ENCODE assay signal across 17 cellular contexts in the genomic region with DNA sequence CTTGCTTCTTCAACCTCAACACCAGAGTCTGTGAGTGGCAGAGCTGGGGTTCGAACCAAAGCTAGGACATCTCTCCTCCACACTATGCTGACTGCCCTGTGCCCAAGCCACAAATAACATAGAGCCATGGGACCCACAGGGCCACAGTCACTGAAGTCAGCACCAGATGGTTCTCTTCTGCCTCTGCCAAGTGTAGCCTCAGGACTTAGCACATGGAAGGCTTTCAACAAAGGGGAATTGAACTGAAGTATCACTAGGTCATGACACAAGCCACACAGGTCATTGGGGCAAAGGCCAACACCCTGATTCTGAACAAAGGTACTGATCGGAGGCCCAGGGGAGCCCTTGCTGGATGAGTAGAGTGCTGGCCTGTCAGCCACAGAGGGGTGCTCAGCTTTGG.
DNase-seq lines count a peak whose midpoint lies in the region; ATAC-seq, FAIRE-seq and TF ChIP-seq lines count a peak whose summit lies in the region.
"Had no signal": no experiment of that assay in that cellular context is flagged by ENCODE, and none has a peak within 500 bp of the region (broad histone marks: within the 10 kb centered on the region; RNA-seq: fewer than 3 reads in every experiment).

No MANE protein-coding gene starts in this region.

- H3K9me3 ChIP-seq in A549 = no peaks in the 10 kb centered on the region
- no peaks in the 10 kb centered on the region for H3K9me3 ChIP-seq in HepG2 (ENCODE audit: low read length)
- H3K9me3 ChIP-seq in right atrium auricular region = no peaks in the 10 kb centered on the region
- no peaks in the 10 kb centered on the region for H3K9me3 ChIP-seq in HAP-1

- no peak for ATAC-seq in A549
- no peak for ATAC-seq in WTC11
- ATAC-seq in HepG2 = peak; percentile 6; the same call in 2 of the 3 replicates

- H2AFZ ChIP-seq in HepG2 (ENCODE audit: low read length) = no peak overlapping the region

- POLR2A ChIA-PET in A549 (lab: Yijun Ruan, JAX) (no interaction called here), WTC11 (lab: Charles Lee) (interaction anchor here (0.6 kb wide), 1 partner anchor 47 kb away, joined by 4 read pairs; no protein-coding TSS in a partner anchor), HepG2 (lab: Yijun Ruan, JAX) (interaction anchor here (1.7 to 3.0 kb wide), 3 partner anchors 15 to 102 kb away, joined by 8 to 13 read pairs (median 10); no protein-coding TSS in a partner anchor)

- H3K36me3 Mint-ChIP-seq in WTC11 (no peaks in the 10 kb centered on the region), osteocyte (ENCODE audit: unreplicated experiment) (no peaks in the 10 kb centered on the region)

- H3K4me2 ChIP-seq in A549 = no peak overlapping the region
- peak overlapping the region; percentile 47 for H3K4me2 ChIP-seq in HepG2 (ENCODE audit: low read depth, low read length)

- no peak for TF ChIP-seq EP300 in A549 (IDR thresholded peaks at IDR 0.05)
- peak in 1 of 2 experiments; percentile 61; a peak in 1 of 4 replicates for TF ChIP-seq EP300 in HepG2 (IDR thresholded peaks at IDR 0.05; ENCODE audit: low read depth in 2 of 2, low read length in 2 of 2)
- TF ChIP-seq EP300 in HepG2 (CRISPR knock-in tag; IDR thresholded peaks at IDR 0.05; ENCODE audit: borderline replicate concordance) = 0 out of 2 replicates have a peak, but pooled peaks have one; percentile 27

- intact Hi-C loops in HepG2 (cut with micrococcal nuclease; ENCODE audit: unreplicated experiment) = no loop called here

- no peaks in the 10 kb centered on the region for H4K20me1 ChIP-seq in HepG2 (ENCODE audit: insufficient read depth, low read length)

- H3K27me3 ChIP-seq in HepG2 (ENCODE audit: control insufficient read depth in 1 of 2, insufficient read depth in 2 of 2, low read length in 2 of 2) (no peaks in the 10 kb centered on the region), right atrium auricular region (no peaks in the 10 kb centered on the region), HAP-1 (ENCODE audit: low read depth) (no peaks in the 10 kb centered on the region)

- H3K9ac ChIP-seq in HepG2 (ENCODE audit: insufficient read depth, low read depth, low read length) = peak overlapping the region; percentile 43

- TF ChIP-seq RAD21 in A549 (conservative IDR thresholded peaks at IDR 0.05 in 1 of 2, IDR thresholded peaks at IDR 0.05 in 1 of 2) = no peak
- TF ChIP-seq RAD21 in HepG2 (CRISPR knock-in tag; IDR thresholded peaks at IDR 0.05) = no peak

- H3K9me3 Mint-ChIP-seq in WTC11 (0 out of 2 replicates have a peak, but pooled peaks cover 3% of the 10 kb centered on the region), osteocyte (ENCODE audit: unreplicated experiment) (no peaks in the 10 kb centered on the region)

- in situ Hi-C loops in HepG2 (cut with HindIII; ENCODE audit: extremely low pct_ligation_motif_present, low pct_unique_long_range_greater_than_20kb) = no loop called here
- in situ Hi-C loops in HAP-1 (cut with MboI; ENCODE audit: low sequenced_read_pairs) = no loop called here

- no peak for TF ChIP-seq CTCF in A549 (IDR thresholded peaks at IDR 0.05)
- TF ChIP-seq CTCF in WTC11 (IDR thresholded peaks at IDR 0.05) = no peak
- no peak for TF ChIP-seq CTCF in HepG2 (CRISPR knock-in tag; IDR thresholded peaks at IDR 0.05)
- no peak for TF ChIP-seq CTCF in osteocyte (IDR thresholded peaks at IDR 0.05)
- TF ChIP-seq CTCF in right atrium auricular region (IDR thresholded peaks at IDR 0.05) = no peak

- BruUV-seq in HepG2 (replicated peaks; lab: Mats Ljungman, UMichigan) = no TSS peak

- CTCF ChIA-PET in A549 (lab: Yijun Ruan, JAX) (interaction anchor here (1.4 kb wide), 1 partner anchor 16 kb away, joined by 4 read pairs; no protein-coding TSS in a partner anchor), WTC11 (lab: Charles Lee) (interaction anchor here (1.0 to 1.2 kb wide), 2 partner anchors 14 to 15 kb away, joined by 3 read pairs; no protein-coding TSS in a partner anchor), HepG2 (lab: Yijun Ruan, JAX; ENCODE audit: low intra/inter-chr PET ratio, low total read pairs) (no interaction called here)

- 0 out of 2 replicates have a peak overlapping the region, but pooled peaks have one; percentile 21 for H3K27ac Mint-ChIP-seq in WTC11
- H3K27ac Mint-ChIP-seq in osteocyte (ENCODE audit: unreplicated experiment) = peak overlapping the region; percentile 15

- DNase-seq in A549 (ENCODE audit: low read depth in 1 of 2, low spot score in 1 of 2) = no peak
- no peak for DNase-seq in WTC11 (ENCODE audit: low spot score)
- DNase-seq in HepG2 (ENCODE audit: low spot score) = peak; percentile 42
- DNase-seq in osteocyte (ENCODE audit: extremely low spot score, unreplicated experiment) = no peak
- DNase-seq in right atrium auricular region (ENCODE audit: low spot score) = no peak
- no peak for DNase-seq in HAP-1 (ENCODE audit: low spot score in 2 of 2)
- DNase-seq in activated CD8-positive, alpha-beta memory T cell treated with anti-CD3 and anti-CD28 coated beads, Interleukin-2, amount 50 U/mL, for 48 hours = no peak
- no peak for DNase-seq in NCI-H1436 (lab: John Stamatoyannopoulos, UW)
- DNase-seq: DMS153, EL, GOT3, NCI-H1048, NCI-H146, NCI-H2081, NCI-H510A treated with DMSO at 0.1 percent for 48 hours had no signal

- H3K4me3 ChIP-seq in A549 (no peak overlapping the region), HepG2 (replicated peaks in 1 of 3; ENCODE audit: insufficient read depth in 1 of 3, low read depth in 2 of 3, low read length in 3 of 3) (no peak overlapping the region), right atrium auricular region (no peak overlapping the region), HAP-1 (no peak overlapping the region)

- H3K4me1 ChIP-seq in A549 (peaks cover 36% of the 10 kb centered on the region), HepG2 (ENCODE audit: insufficient read depth, low read length) (peaks cover 69% of the 10 kb centered on the region), right atrium auricular region (peaks cover 0 to 5% of the 10 kb centered on the region in 2 donors), HAP-1 (peaks cover 4% of the 10 kb centered on the region)

- H3K4me3 Mint-ChIP-seq in WTC11 = no peak overlapping the region
- no peak overlapping the region for H3K4me3 Mint-ChIP-seq in osteocyte (ENCODE audit: unreplicated experiment)

- H3K79me2 ChIP-seq in HepG2 (ENCODE audit: insufficient read depth, low read length) = no peaks in the 10 kb centered on the region

- TF ChIP-seq POLR2A in A549 (IDR thresholded peaks at IDR 0.05; ENCODE audit: low read length) (no peak), HepG2 (IDR thresholded peaks at IDR 0.05; ENCODE audit: insufficient read depth in 1 of 2, low read depth in 2 of 2, low read length in 2 of 2) (no peak)

- H3K27me3 Mint-ChIP-seq in WTC11 (ENCODE audit: low read depth) (no peaks in the 10 kb centered on the region; the same call in 1 of the 2 replicates), osteocyte (ENCODE audit: unreplicated experiment) (no peaks in the 10 kb centered on the region)

- peaks cover 39% of the 10 kb centered on the region for H3K4me1 Mint-ChIP-seq in WTC11
- peaks cover 48% of the 10 kb centered on the region for H3K4me1 Mint-ChIP-seq in osteocyte (ENCODE audit: unreplicated experiment)

- H3K27ac ChIP-seq in A549 (peak overlapping the region; percentile 35 to 38; a peak in 4 of 6 replicates), HepG2 (ENCODE audit: extremely low read length, insufficient read depth, low read length) (peak overlapping the region; percentile 56), right atrium auricular region (no peak overlapping the region)

- FAIRE-seq in A549 (lab: Jason Lieb, UNC) (no peak), HepG2 (lab: Jason Lieb, UNC) (peak; percentile 56)
- FAIRE-seq: A204.1, RCC 7860 had no signal

- H3K36me3 ChIP-seq in HepG2 (replicated peaks in 1 of 2; ENCODE audit: control insufficient read depth in 1 of 2, insufficient read depth in 2 of 2, low read length in 2 of 2) = no peaks in the 10 kb centered on the region
- no peaks in the 10 kb centered on the region for H3K36me3 ChIP-seq in right atrium auricular region
- no peaks in the 10 kb centered on the region for H3K36me3 ChIP-seq in HAP-1 (replicated peaks)

- WGBS in A549 (ENCODE audit: missing lambda C conversion rate) = 89% methylated on average over 2 of the region's 2 CpGs
- WGBS in HepG2 (ENCODE audit: low lambda C conversion rate) = 22% methylated on average over 1 of the region's 2 CpGs

TF ChIP-seq in A549, 52 proteins besides CTCF, POLR2A, EP300 and RAD21 (continues in another document):
- TF ChIP-seq RNF2 (IDR thresholded peaks at IDR 0.05; ENCODE audit: borderline replicate concordance, low read depth) (no peak), NFE2L2 (conservative IDR thresholded peaks at IDR 0.05; ENCODE audit: low read length) (no peak), HOXA7 (CRISPR knock-in tag; IDR thresholded peaks at IDR 0.05) (no peak), FOSB (CRISPR knock-in tag; IDR thresholded peaks at IDR 0.05) (no peak)

TF ChIP-seq in WTC11, 78 proteins besides CTCF, POLR2A, EP300 and RAD21 (continues in another document):
- no peak for TF ChIP-seq ETV6 (CRISPR knock-in tag; IDR thresholded peaks at IDR 0.05)
- no peak for TF ChIP-seq ESRRA (CRISPR knock-in tag; IDR thresholded peaks at IDR 0.05; ENCODE audit: borderline replicate concordance)
- no peak for TF ChIP-seq CDX4 (CRISPR knock-in tag; IDR thresholded peaks at IDR 0.05; ENCODE audit: borderline replicate concordance)

TF ChIP-seq in HepG2, 621 proteins besides CTCF, POLR2A, EP300 and RAD21 (continues in another document):
- TF ChIP-seq, protein P1, sequence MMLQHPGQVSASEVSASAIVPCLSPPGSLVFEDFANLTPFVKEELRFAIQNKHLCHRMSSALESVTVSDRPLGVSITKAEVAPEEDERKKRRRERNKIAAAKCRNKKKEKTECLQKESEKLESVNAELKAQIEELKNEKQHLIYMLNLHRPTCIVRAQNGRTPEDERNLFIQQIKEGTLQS (CRISPR knock-in tag; IDR thresholded peaks at IDR 0.05) = no peak
- TF ChIP-seq, protein P2, sequence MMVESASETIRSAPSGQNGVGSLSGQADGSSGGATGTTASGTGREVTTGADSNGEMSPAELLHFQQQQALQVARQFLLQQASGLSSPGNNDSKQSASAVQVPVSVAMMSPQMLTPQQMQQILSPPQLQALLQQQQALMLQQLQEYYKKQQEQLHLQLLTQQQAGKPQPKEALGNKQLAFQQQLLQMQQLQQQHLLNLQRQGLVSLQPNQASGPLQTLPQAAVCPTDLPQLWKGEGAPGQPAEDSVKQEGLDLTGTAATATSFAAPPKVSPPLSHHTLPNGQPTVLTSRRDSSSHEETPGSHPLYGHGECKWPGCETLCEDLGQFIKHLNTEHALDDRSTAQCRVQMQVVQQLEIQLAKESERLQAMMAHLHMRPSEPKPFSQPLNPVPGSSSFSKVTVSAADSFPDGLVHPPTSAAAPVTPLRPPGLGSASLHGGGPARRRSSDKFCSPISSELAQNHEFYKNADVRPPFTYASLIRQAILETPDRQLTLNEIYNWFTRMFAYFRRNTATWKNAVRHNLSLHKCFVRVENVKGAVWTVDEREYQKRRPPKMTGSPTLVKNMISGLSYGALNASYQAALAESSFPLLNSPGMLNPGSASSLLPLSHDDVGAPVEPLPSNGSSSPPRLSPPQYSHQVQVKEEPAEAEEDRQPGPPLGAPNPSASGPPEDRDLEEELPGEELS (CRISPR knock-in tag; IDR thresholded peaks at IDR 0.05) = peak; percentile 53; the same call in 1 of the 2 replicates
- no peak for TF ChIP-seq IRF2 (CRISPR knock-in tag; IDR thresholded peaks at IDR 0.05)

Comparison
In these comparisons a context has a peak if more than half of its experiments do, and no peak if none do; other contexts are left out.
1. H3K27ac ChIP-seq: peak in A549 (2 of 2) and HepG2 (single experiment); none in right atrium auricular region (0 of 2).